ENCODE assay signal across 15 cellular contexts in genomic region chr3:13776253-13777050, GRCh38.
"Had no signal": no experiment of that assay in that cellular context is flagged by ENCODE, and none has a peak within 500 bp of the region (broad histone marks: within the 10 kb centered on the region; RNA-seq: fewer than 3 reads in every experiment).

No MANE protein-coding gene starts in this region.

- DNase-seq: activated CD4-positive, alpha-beta T cell treated with anti-CD3 and anti-CD28 coated beads, Interleukin-2, amount 50 U/mL, for 4 hours; activated CD4-positive, CD25-positive, alpha-beta regulatory T cell treated with anti-CD3 and anti-CD28 coated beads, Interleukin-2, amount 50 U/mL, for 72 hours; activated gamma-delta T cell treated with Interleukin-2 at 50 U/mL for 16 hours; activated naive CD8-positive, alpha-beta T cell treated with anti-CD3 and anti-CD28 coated beads, Interleukin-2, amount 10 ng/mL, durations not matched to agents 7 days and 5 days; activated T-cell treated with anti-CD3 and anti-CD28 coated beads, Interleukin-2, amount 50 U/mL, for 24 hours; anterior cingulate cortex; mucosa of descending colon; sigmoid colon; stimulated activated CD4-positive, alpha-beta T cell treated with anti-CD3 and anti-CD28 coated beads, Interleukin-2, amount 100 ng/mL, for 48 hours; T-helper 2 cell; testis had no signal

- H3K27me3 ChIP-seq: testis had no signal

- H3K27ac ChIP-seq: foreskin keratinocyte, sigmoid colon, testis had no signal

- H3K9me3 Mint-ChIP-seq: activated naive CD8-positive, alpha-beta T cell treated with anti-CD3 and anti-CD28 coated beads, Interleukin-2, amount 10 ng/mL, durations not matched to agents 7 days and 5 days; activated T-cell treated with anti-CD3 and anti-CD28 coated beads, Interleukin-2, amount 50 U/mL, for 24 hours; nephron; stimulated activated naive CD8-positive, alpha-beta T cell treated with anti-CD3 and anti-CD28 coated beads, Interleukin-15, Interleukin-2, amounts not matched to agents 100 ng/mL and 50 ng/mL, for 24 hours had no signal

- H3K4me3 ChIP-seq: mucosa of descending colon, sigmoid colon, testis had no signal

- H3K4me3 Mint-ChIP-seq: activated naive CD8-positive, alpha-beta T cell treated with anti-CD3 and anti-CD28 coated beads, Interleukin-2, amount 10 ng/mL, durations not matched to agents 7 days and 5 days; activated T-cell treated with anti-CD3 and anti-CD28 coated beads, Interleukin-2, amount 50 U/mL, for 24 hours; nephron; stimulated activated naive CD8-positive, alpha-beta T cell treated with anti-CD3 and anti-CD28 coated beads, Interleukin-15, Interleukin-2, amounts not matched to agents 100 ng/mL and 50 ng/mL, for 24 hours had no signal

- H3K36me3 ChIP-seq: sigmoid colon had no signal

- H3K27me3 Mint-ChIP-seq: activated naive CD8-positive, alpha-beta T cell treated with anti-CD3 and anti-CD28 coated beads, Interleukin-2, amount 10 ng/mL, durations not matched to agents 7 days and 5 days; stimulated activated naive CD8-positive, alpha-beta T cell treated with anti-CD3 and anti-CD28 coated beads, Interleukin-15, Interleukin-2, amounts not matched to agents 100 ng/mL and 50 ng/mL, for 24 hours had no signal

- H3K4me1 Mint-ChIP-seq: activated naive CD8-positive, alpha-beta T cell treated with anti-CD3 and anti-CD28 coated beads, Interleukin-2, amount 10 ng/mL, durations not matched to agents 7 days and 5 days; nephron had no signal

- ATAC-seq: left lobe of liver, mucosa of descending colon had no signal

- H3K9me3 ChIP-seq: mucosa of descending colon, sigmoid colon, testis had no signal

- H3K27ac Mint-ChIP-seq: activated naive CD8-positive, alpha-beta T cell treated with anti-CD3 and anti-CD28 coated beads, Interleukin-2, amount 10 ng/mL, durations not matched to agents 7 days and 5 days; activated T-cell treated with anti-CD3 and anti-CD28 coated beads, Interleukin-2, amount 50 U/mL, for 24 hours; nephron; stimulated activated naive CD8-positive, alpha-beta T cell treated with anti-CD3 and anti-CD28 coated beads, Interleukin-15, Interleukin-2, amounts not matched to agents 100 ng/mL and 50 ng/mL, for 24 hours had no signal

- H3K36me3 Mint-ChIP-seq: activated naive CD8-positive, alpha-beta T cell treated with anti-CD3 and anti-CD28 coated beads, Interleukin-2, amount 10 ng/mL, durations not matched to agents 7 days and 5 days had no signal

- H3K4me1 ChIP-seq: foreskin keratinocyte, sigmoid colon, testis had no signal
